17 cellular contexts compared by ENCODE assay signal in the genomic region with DNA sequence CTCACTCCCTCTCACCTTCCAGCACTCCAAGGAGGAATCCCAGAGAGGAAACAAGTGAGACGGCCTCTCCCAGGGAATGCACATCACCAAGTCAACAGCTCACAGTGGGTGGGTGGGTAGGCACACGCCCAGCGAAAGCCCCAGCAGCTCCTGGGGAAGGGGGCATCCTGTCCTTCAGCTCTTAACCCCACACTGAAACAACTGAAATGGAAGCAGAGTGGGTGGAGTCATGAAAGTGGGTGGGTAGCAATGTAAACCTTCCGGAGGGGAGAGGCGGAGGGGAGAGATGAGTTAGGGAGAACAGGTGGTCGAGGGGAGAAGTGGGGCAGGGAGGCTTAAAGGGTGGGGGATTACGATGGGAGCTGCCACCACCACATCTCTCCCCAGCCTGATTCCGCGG. TPM values are rescaled to one million over a fixed set of nuclear protein-coding genes. Genes with fewer than 3 reads are reported as not detected.
A peak's percentile ranks its signal among the peaks of the same experiment; 100 is the strongest.
DNase-seq lines count a peak whose midpoint lies in the region; ATAC-seq and TF ChIP-seq lines count a peak whose summit lies in the region.
"Had no signal": no experiment of that assay in that cellular context is flagged by ENCODE, and none has a peak within 500 bp of the region (broad histone marks: within the 10 kb centered on the region; RNA-seq: fewer than 3 reads in every experiment).

No MANE protein-coding gene starts in this region.

- in situ Hi-C loops in gastrocnemius medialis (cut with MboI; ENCODE audit: low sequenced_read_pairs in 4 of 4): no loop called here

- peak overlapping the region; percentile 74 for H3K4me2 ChIP-seq in neural progenitor cell

- DNase-seq in activated CD4-positive, alpha-beta T cell treated with anti-CD3 and anti-CD28 coated beads for 36 hours: peak; percentile 14
- DNase-seq in activated CD4-positive, alpha-beta T cell treated with anti-CD3 and anti-CD28 coated beads for 4 hours: no peak
- peak; percentile 48 for DNase-seq in NT2/D1 (ENCODE audit: low read depth, low spot score)
- no peak for DNase-seq in effector memory CD8-positive, alpha-beta T cell
- no peak for DNase-seq in neural progenitor cell (ENCODE audit: low spot score)
- DNase-seq in DMS114 treated with DMSO at 0.1 percent for 48 hours (lab: John Stamatoyannopoulos, UW; ENCODE audit: unreplicated experiment): no peak
- DNase-seq in gastrocnemius medialis: no peak
- DNase-seq: activated CD4-positive, alpha-beta T cell treated with anti-CD3 and anti-CD28 coated beads for 1 hour; HCEC 1CT; lower lobe of right lung; NCI-H2081 treated with DMSO at 0.1 percent for 48 hours; occipital lobe; thyroid gland had no signal

- intact Hi-C loops in activated CD4-positive, alpha-beta T cell treated with anti-CD3 and anti-CD28 coated beads for 36 hours (cut with DNase I, micrococcal nuclease): loop anchor here in 1 of 2 experiments (5.0 kb wide), 1 partner anchor 43 kb away; no protein-coding TSS in a partner anchor
- intact Hi-C loops in gastrocnemius medialis (cut with DNase I; ENCODE audit: low total_unique reads): loop anchor here (10.0 kb wide), 1 partner anchor 70 kb away; no protein-coding TSS in a partner anchor

- peaks cover 7% of the 10 kb centered on the region for H3K4me1 ChIP-seq in NT2/D1 (ENCODE audit: insufficient read depth, insufficient read length)
- peaks cover 36% of the 10 kb centered on the region for H3K4me1 ChIP-seq in neural progenitor cell
- peaks cover 0 to 9% of the 10 kb centered on the region in 2 donors for H3K4me1 ChIP-seq in gastrocnemius medialis

- no peaks in the 10 kb centered on the region for H3K79me2 ChIP-seq in neural progenitor cell (ENCODE audit: low read depth)

- H3K36me3 ChIP-seq in NT2/D1 (ENCODE audit: insufficient read depth, insufficient read length, low read length) (peaks cover 11% of the 10 kb centered on the region), neural progenitor cell (no peaks in the 10 kb centered on the region), gastrocnemius medialis (no peaks in the 10 kb centered on the region)
- H3K36me3 ChIP-seq: lower lobe of right lung, thyroid gland had no signal

- peak overlapping the region; percentile 24 for H3K4me3 ChIP-seq in NT2/D1 (ENCODE audit: insufficient read length, low read depth)
- H3K4me3 ChIP-seq in neural progenitor cell: peak overlapping the region; percentile 21
- no peak overlapping the region for H3K4me3 ChIP-seq in gastrocnemius medialis
- H3K4me3 ChIP-seq: lower lobe of right lung, thyroid gland had no signal

- peaks cover 3% of the 10 kb centered on the region for H3K27me3 Mint-ChIP-seq in activated CD4-positive, alpha-beta T cell treated with anti-CD3 and anti-CD28 coated beads for 36 hours
- H3K27me3 Mint-ChIP-seq in effector memory CD8-positive, alpha-beta T cell: peaks cover 16 to 21% of the 10 kb centered on the region in 2 donors
- peaks cover 26% of the 10 kb centered on the region for H3K27me3 Mint-ChIP-seq in neural progenitor cell (ENCODE audit: insufficient read depth, low read depth)

- POLR2A ChIA-PET in activated CD4-positive, alpha-beta T cell treated with anti-CD3 and anti-CD28 coated beads for 36 hours (lab: Charles Lee): no interaction called here

- no peak overlapping the region for H3K27ac ChIP-seq in neural progenitor cell
- no peak overlapping the region for H3K27ac ChIP-seq in gastrocnemius medialis
- H3K27ac ChIP-seq: epithelial cell of prostate, lower lobe of right lung, thyroid gland had no signal

- H3K36me3 Mint-ChIP-seq in activated CD4-positive, alpha-beta T cell treated with anti-CD3 and anti-CD28 coated beads for 36 hours (ENCODE audit: low read depth): no peaks in the 10 kb centered on the region
- peaks cover 2% of the 10 kb centered on the region for H3K36me3 Mint-ChIP-seq in effector memory CD8-positive, alpha-beta T cell (ENCODE audit: insufficient read depth)
- peaks cover 10% of the 10 kb centered on the region for H3K36me3 Mint-ChIP-seq in neural progenitor cell

- H3K4me1 Mint-ChIP-seq in activated CD4-positive, alpha-beta T cell treated with anti-CD3 and anti-CD28 coated beads for 36 hours: peaks cover 23% of the 10 kb centered on the region
- peaks cover 14% of the 10 kb centered on the region in 2 donors for H3K4me1 Mint-ChIP-seq in effector memory CD8-positive, alpha-beta T cell (ENCODE audit: low read depth in 2 of 2)
- H3K4me1 Mint-ChIP-seq in neural progenitor cell: peaks cover 49% of the 10 kb centered on the region

- peaks cover 27% of the 10 kb centered on the region for H3F3A ChIP-seq in neural progenitor cell (ENCODE audit: low read depth)

- peak overlapping the region; percentile 42 for H3K4me3 Mint-ChIP-seq in activated CD4-positive, alpha-beta T cell treated with anti-CD3 and anti-CD28 coated beads for 36 hours
- peak overlapping the region; percentile 83 to 85 for H3K4me3 Mint-ChIP-seq in effector memory CD8-positive, alpha-beta T cell
- no peak overlapping the region for H3K4me3 Mint-ChIP-seq in neural progenitor cell

- H3K27ac Mint-ChIP-seq in activated CD4-positive, alpha-beta T cell treated with anti-CD3 and anti-CD28 coated beads for 36 hours: peak overlapping the region; percentile 34
- H3K27ac Mint-ChIP-seq in effector memory CD8-positive, alpha-beta T cell: peak overlapping the region in 1 of 2 donors; percentile 85
- H3K27ac Mint-ChIP-seq in neural progenitor cell: no peak overlapping the region

- no peak for TF ChIP-seq POLR2A in gastrocnemius medialis (IDR thresholded peaks at IDR 0.05)

- H2AFZ ChIP-seq in neural progenitor cell (replicated peaks): peak overlapping the region; percentile 96

- CTCF ChIA-PET in activated CD4-positive, alpha-beta T cell treated with anti-CD3 and anti-CD28 coated beads for 36 hours (lab: Charles Lee): interaction anchor here (0.9 to 3.7 kb wide), 6 partner anchors 17 to 247 kb away, joined by 3 to 43 read pairs (median 6); no protein-coding TSS in a partner anchor

- H3K9me3 Mint-ChIP-seq in activated CD4-positive, alpha-beta T cell treated with anti-CD3 and anti-CD28 coated beads for 36 hours (ENCODE audit: low read depth): no peaks in the 10 kb centered on the region
- H3K9me3 Mint-ChIP-seq in effector memory CD8-positive, alpha-beta T cell: no peaks in the 10 kb centered on the region
- peaks cover 6% of the 10 kb centered on the region for H3K9me3 Mint-ChIP-seq in neural progenitor cell

- no peaks in the 10 kb centered on the region for H3K9me3 ChIP-seq in NT2/D1 (ENCODE audit: insufficient read depth, low read length)
- no peaks in the 10 kb centered on the region for H3K9me3 ChIP-seq in neural progenitor cell (ENCODE audit: low read depth)
- H3K9me3 ChIP-seq in gastrocnemius medialis: no peaks in the 10 kb centered on the region
- H3K9me3 ChIP-seq: lower lobe of right lung, thyroid gland had no signal

- H3K27me3 ChIP-seq in NT2/D1 (ENCODE audit: insufficient read depth, insufficient read length) (no peaks in the 10 kb centered on the region), neural progenitor cell (no peaks in the 10 kb centered on the region), gastrocnemius medialis (peaks cover 1 to 5% (median 3%) of the 10 kb centered on the region in 3 donors)
- H3K27me3 ChIP-seq: thyroid gland had no signal

- H4K20me1 ChIP-seq in neural progenitor cell (ENCODE audit: low read depth): no peaks in the 10 kb centered on the region

- TF ChIP-seq CTCF in neural progenitor cell (IDR thresholded peaks at IDR 0.05) (no peak), gastrocnemius medialis (IDR thresholded peaks at IDR 0.05 in 4 of 5, conservative IDR thresholded peaks at IDR 0.05 in 1 of 5) (no peak)

- H3K9ac ChIP-seq in NT2/D1 (ENCODE audit: insufficient read length, low read depth) (no peak overlapping the region), neural progenitor cell (no peak overlapping the region)

- no peak for ATAC-seq in activated CD4-positive, alpha-beta T cell treated with anti-CD3 and anti-CD28 coated beads for 36 hours
- ATAC-seq in effector memory CD8-positive, alpha-beta T cell (replicated peaks): peak; percentile 11
- no peak for ATAC-seq in gastrocnemius medialis
- ATAC-seq in HG03565 (IDR thresholded peaks at IDR 0.05; ENCODE audit: unreplicated experiment): no peak
- ATAC-seq: lower lobe of right lung had no signal

RNA-seq across cellular contexts. Expression of gene MCHR1, which starts 5.4 kb away (rescaled TPM):
- not detected for total RNA-seq in activated CD4-positive, alpha-beta T cell treated with anti-CD3 and anti-CD28 coated beads for 36 hours
- 0.45 and 2.1 TPM in 2 replicates for total RNA-seq in neural progenitor cell (ENCODE audit: low replicate concordance)
- under 1 TPM in 1 of 4 donors, not detected in 3; 0.95 TPM for total RNA-seq in gastrocnemius medialis
- total RNA-seq: lower lobe of right lung, MCF 10A, OCI-LY7, thyroid gland had no signal

RNA-seq across cellular contexts. Expression of gene MRTFA, which starts 48.2 kb away (rescaled TPM):
- 10 to 100 TPM; 41.0 to 43.2 TPM for total RNA-seq in activated CD4-positive, alpha-beta T cell treated with anti-CD3 and anti-CD28 coated beads for 36 hours
- total RNA-seq in neural progenitor cell (ENCODE audit: low replicate concordance) (11.3 and 40.9 TPM in 2 replicates), gastrocnemius medialis (10 to 100 TPM; 13.7 to 31.3 (median 22.2) TPM)

Comparison
In these comparisons a context has a peak if more than half of its experiments do, and no peak if none do; other contexts are left out.
1. DNase-seq: peak in activated CD4-positive, alpha-beta T cell treated with anti-CD3 and anti-CD28 coated beads for 36 hours (single experiment) and NT2/D1 (single experiment); none in activated CD4-positive, alpha-beta T cell treated with anti-CD3 and anti-CD28 coated beads for 4 hours (0 of 2), effector memory CD8-positive, alpha-beta T cell (0 of 3), neural progenitor cell (single experiment), DMS114 treated with DMSO at 0.1 percent for 48 hours (single experiment) and gastrocnemius medialis (0 of 2).
2. H3K4me3 ChIP-seq: peak in NT2/D1 (single experiment) and neural progenitor cell (single experiment); none in gastrocnemius medialis (0 of 4).